1 cellular context compared by ENCODE assay signal in genomic region chr5:176153741-176154140, GRCh38.
TF ChIP-seq lines count a peak whose summit lies in the region.

No MANE protein-coding gene starts in this region.

TF ChIP-seq in SK-N-SH treated with all-trans-retinoic acid at 6 μM for 48 hours, 23 proteins besides CTCF, POLR2A, EP300 and RAD21 (continued from another document):
- TF ChIP-seq TSHZ2 (CRISPR knock-in tag; IDR thresholded peaks at IDR 0.05): no peak
